In the genomic region with DNA sequence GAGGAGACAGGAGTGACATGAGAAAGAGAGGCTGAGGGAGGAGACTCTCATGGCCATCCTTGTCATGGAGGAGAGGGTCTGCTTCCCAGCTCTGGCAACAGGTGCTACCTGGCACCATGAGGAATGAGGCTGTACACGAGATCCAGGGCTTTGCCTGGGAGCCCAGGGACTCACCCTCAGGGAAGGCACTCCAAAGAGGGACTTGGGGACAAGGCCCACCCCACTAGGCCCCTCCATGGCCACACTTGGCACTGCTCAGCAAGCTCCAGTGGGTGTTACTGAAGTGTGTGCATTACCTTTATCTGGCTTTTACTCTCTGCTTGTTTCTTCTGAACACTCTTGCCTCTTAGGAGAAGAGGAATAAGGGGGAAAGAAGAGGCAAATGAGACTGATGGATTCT, we compare ENCODE assay signal across 22 cellular contexts. TPM values are rescaled to one million over a fixed set of nuclear protein-coding genes. Genes with fewer than 3 reads are reported as not detected.
DNase-seq lines count a peak whose midpoint lies in the region; ATAC-seq and TF ChIP-seq lines count a peak whose summit lies in the region.
"Had no signal": no experiment of that assay in that cellular context is flagged by ENCODE, and none has a peak within 500 bp of the region (broad histone marks: within the 10 kb centered on the region; RNA-seq: fewer than 3 reads in every experiment).

No MANE protein-coding gene starts in this region.

- CTCF ChIA-PET in HEK293 (lab: Yijun Ruan, JAX), result interaction anchor here (0.6 to 3.0 kb wide), 5 partner anchors 9 to 81 kb away, joined by 3 to 16 read pairs (median 4); no protein-coding TSS in a partner anchor

- H3K4ac ChIP-seq in neuronal stem cell (ENCODE audit: low read length), result no peak overlapping the region

- no peak for DNase-seq in hepatocyte (ENCODE audit: low spot score)
- no peak for DNase-seq in stimulated activated effector memory CD8-positive, alpha-beta T cell treated with anti-CD3 and anti-CD28 coated beads, Interleukin-12 subunit alpha, Interleukin-12 subunit beta, amount 100 ng/mL, for 72 hours (ENCODE audit: low spot score in 2 of 2)
- no peak for DNase-seq in testis
- no peak for DNase-seq in neuronal stem cell (ENCODE audit: low spot score)
- DNase-seq: C1 segment of cervical spinal cord; CD4-positive, CD25-positive, alpha-beta regulatory T cell; CD8-positive, alpha-beta T cell; DMS 273 treated with DMSO at 0.1 percent for 48 hours; DMS79; EL; GDM1; H9; HFFc6 had no signal

- peaks cover 33% of the 10 kb centered on the region for H3K27me3 ChIP-seq in hepatocyte
- no peaks in the 10 kb centered on the region for H3K27me3 ChIP-seq in testis
- H3K27me3 ChIP-seq in neuronal stem cell (ENCODE audit: control insufficient read depth in 3 of 3, insufficient read depth in 3 of 3, low read depth in 1 of 3, low read length in 3 of 3), result peaks cover 0 to 31% (median 17%) of the 10 kb centered on the region in 3 experiments

- no peak overlapping the region for H3K23ac ChIP-seq in neuronal stem cell (ENCODE audit: low read depth, low read length, poor library complexity)

- H2BK12ac ChIP-seq in neuronal stem cell (ENCODE audit: low read length), result no peak overlapping the region

- H3K36me3 ChIP-seq in HEK293 (ENCODE audit: control insufficient read depth in 2 of 2, insufficient read depth in 1 of 2, low read length in 2 of 2) (no peaks in the 10 kb centered on the region), hepatocyte (replicated peaks; ENCODE audit: insufficient read depth, low read depth) (no peaks in the 10 kb centered on the region), testis (ENCODE audit: low read depth, missing control alignments) (no peaks in the 10 kb centered on the region), neuronal stem cell (replicated peaks in 1 of 2; ENCODE audit: control insufficient read depth in 2 of 2, insufficient read depth in 2 of 2, low read length in 2 of 2) (no peaks in the 10 kb centered on the region)

- WGBS in hepatocyte (ENCODE audit: low lambda C conversion rate, missing lambda C conversion rate), result 47% methylated on average over 1 of the region's 1 CpG
- WGBS in testis, 2 donors, result 38 to 50% methylated on average over 1 of the region's 1 CpG
- WGBS in neuronal stem cell (ENCODE audit: extremely low coverage in 2 of 2, insufficient read length in 2 of 2, insufficient replicate concordance in 1 of 2), 2 donors, result no CpG with 5 or more reads among the region's 1 CpG

- no peaks in the 10 kb centered on the region for H3K79me2 ChIP-seq in hepatocyte

- TF ChIP-seq CTCF in HEK293 (tag by site-specific recombination; IDR thresholded peaks at IDR 0.05) (no peak), hepatocyte (IDR thresholded peaks at IDR 0.05; ENCODE audit: poor library complexity) (no peak), testis (IDR thresholded peaks at IDR 0.05) (no peak)

- no peaks in the 10 kb centered on the region for H3K9me3 Mint-ChIP-seq in stimulated activated effector memory CD8-positive, alpha-beta T cell treated with anti-CD3 and anti-CD28 coated beads, Interleukin-12 subunit alpha, Interleukin-12 subunit beta, amount 100 ng/mL, for 72 hours
- H3K9me3 Mint-ChIP-seq: CD8-positive, alpha-beta T cell; GM23338; H9; HFFc6 had no signal

- no peak overlapping the region for H2AK5ac ChIP-seq in neuronal stem cell (ENCODE audit: low read depth, low read length)

- H2BK120ac ChIP-seq in neuronal stem cell (ENCODE audit: low read depth, low read length), result no peak overlapping the region

- intact Hi-C loops in testis (cut with DNase I; ENCODE audit: low total_unique reads), result no loop called here

- H3K9me3 ChIP-seq in HEK293 (ENCODE audit: control insufficient read depth, insufficient read depth, low read depth, low read length) (no peaks in the 10 kb centered on the region), hepatocyte (ENCODE audit: low read depth) (no peaks in the 10 kb centered on the region), testis (no peaks in the 10 kb centered on the region), neuronal stem cell (replicated peaks in 1 of 2; ENCODE audit: control insufficient read depth in 2 of 2, insufficient read depth in 1 of 2, low read depth in 1 of 2, low read length in 2 of 2) (no peaks in the 10 kb centered on the region)
- H3K9me3 ChIP-seq: Caco-2 had no signal

- H3K9ac ChIP-seq in neuronal stem cell (ENCODE audit: low read depth, low read length, poor library complexity), result no peak overlapping the region

- H3K27ac ChIP-seq in HEK293 (ENCODE audit: extremely low read depth, low read depth, low read length) (no peak overlapping the region), hepatocyte (peak overlapping the region; percentile 7), testis (no peak overlapping the region), neuronal stem cell (replicated peaks; ENCODE audit: low read length) (no peak overlapping the region)

- peaks cover 6% of the 10 kb centered on the region for H3K4me1 Mint-ChIP-seq in stimulated activated effector memory CD8-positive, alpha-beta T cell treated with anti-CD3 and anti-CD28 coated beads, Interleukin-12 subunit alpha, Interleukin-12 subunit beta, amount 100 ng/mL, for 72 hours

- H4K91ac ChIP-seq in neuronal stem cell (ENCODE audit: low read depth, low read length, poor library complexity), result no peak overlapping the region

- H2BK5ac ChIP-seq in neuronal stem cell (ENCODE audit: low read length), result no peak overlapping the region

- no peaks in the 10 kb centered on the region for H3K36me3 Mint-ChIP-seq in stimulated activated effector memory CD8-positive, alpha-beta T cell treated with anti-CD3 and anti-CD28 coated beads, Interleukin-12 subunit alpha, Interleukin-12 subunit beta, amount 100 ng/mL, for 72 hours
- H3K36me3 Mint-ChIP-seq: CD4-positive, CD25-positive, alpha-beta regulatory T cell; CD8-positive, alpha-beta T cell had no signal

- no peaks in the 10 kb centered on the region for H3K9me2 ChIP-seq in hepatocyte (replicated peaks; ENCODE audit: insufficient read depth)

- H3K14ac ChIP-seq in neuronal stem cell (ENCODE audit: low read length), result no peak overlapping the region

- H4K20me1 ChIP-seq in hepatocyte (ENCODE audit: insufficient read depth, poor library complexity, severe bottlenecking), result no peaks in the 10 kb centered on the region

- no peak overlapping the region for H2BK15ac ChIP-seq in neuronal stem cell (ENCODE audit: low read length)

- H3K4me3 ChIP-seq in HEK293 (ENCODE audit: low read depth, low read length) (no peak overlapping the region), hepatocyte (no peak overlapping the region), testis (no peak overlapping the region), neuronal stem cell (ENCODE audit: low read length in 2 of 2) (peak overlapping the region in 1 of 2 donors; percentile 65)
- H3K4me3 ChIP-seq: GM12878, GM23338 had no signal

- H3K4me2 ChIP-seq in hepatocyte (no peak overlapping the region), neuronal stem cell (ENCODE audit: insufficient read depth, low read length, poor library complexity, severe bottlenecking) (no peak overlapping the region)
- H3K4me2 ChIP-seq: GM23338 had no signal

- no peak overlapping the region for H4K8ac ChIP-seq in neuronal stem cell (ENCODE audit: low read depth, low read length)

- no peaks in the 10 kb centered on the region for H3K4me1 ChIP-seq in HEK293 (ENCODE audit: control insufficient read depth, insufficient read depth, low read length)
- peaks cover 10% of the 10 kb centered on the region for H3K4me1 ChIP-seq in hepatocyte (ENCODE audit: insufficient read depth)
- H3K4me1 ChIP-seq in testis, result no peaks in the 10 kb centered on the region
- peaks cover 0 to 3% of the 10 kb centered on the region in 2 donors for H3K4me1 ChIP-seq in neuronal stem cell (ENCODE audit: control insufficient read depth in 2 of 2, insufficient read depth in 1 of 2, low read depth in 1 of 2, low read length in 2 of 2)

- POLR2A ChIA-PET in HEK293 (lab: Yijun Ruan, JAX), result no interaction called here

- H3K79me1 ChIP-seq in neuronal stem cell (ENCODE audit: low read depth, low read length), result no peaks in the 10 kb centered on the region

- H3K27ac Mint-ChIP-seq in stimulated activated effector memory CD8-positive, alpha-beta T cell treated with anti-CD3 and anti-CD28 coated beads, Interleukin-12 subunit alpha, Interleukin-12 subunit beta, amount 100 ng/mL, for 72 hours, result no peak overlapping the region
- H3K27ac Mint-ChIP-seq: CD4-positive, CD25-positive, alpha-beta regulatory T cell; CD8-positive, alpha-beta T cell; GM23338; H9; HFFc6 had no signal

- H3K4me3 Mint-ChIP-seq in stimulated activated effector memory CD8-positive, alpha-beta T cell treated with anti-CD3 and anti-CD28 coated beads, Interleukin-12 subunit alpha, Interleukin-12 subunit beta, amount 100 ng/mL, for 72 hours, result no peak overlapping the region
- H3K4me3 Mint-ChIP-seq: CD4-positive, CD25-positive, alpha-beta regulatory T cell; CD8-positive, alpha-beta T cell; GM23338; H9; HFFc6 had no signal

- H2AFZ ChIP-seq in hepatocyte (no peak overlapping the region), neuronal stem cell (ENCODE audit: low read length) (no peak overlapping the region)
- H2AFZ ChIP-seq: GM23338 had no signal

- peak; percentile 14 for ATAC-seq in stimulated activated effector memory CD8-positive, alpha-beta T cell treated with anti-CD3 and anti-CD28 coated beads, Interleukin-12 subunit alpha, Interleukin-12 subunit beta, amount 100 ng/mL, for 72 hours
- no peak for ATAC-seq in HG03342 (IDR thresholded peaks at IDR 0.05; ENCODE audit: unreplicated experiment)
- ATAC-seq: CD8-positive, alpha-beta T cell; GM12878; GM23338; HCT116 had no signal

- TF ChIP-seq POLR2A in testis (IDR thresholded peaks at IDR 0.05), result no peak

- H3K18ac ChIP-seq in neuronal stem cell (ENCODE audit: low read length), result no peak overlapping the region

RNA-seq across cellular contexts. Expression of a gene that starts 2.7 kb away (rescaled TPM):
- 0.03 and 0.12 TPM in 2 replicates for total RNA-seq in hepatocyte
- 0.05 and 0.06 TPM in 2 replicates for polyA plus RNA-seq in hepatocyte
- 10 to 100 TPM; 15.5 to 23.7 TPM for total RNA-seq in testis
- 42.9 TPM for polyA plus RNA-seq in testis (ENCODE audit: insufficient read depth, low read depth, low replicate concordance)
- polyA plus RNA-seq in neuronal stem cell (2013, experiment 1 of 2), result 0.26 TPM
- polyA plus RNA-seq in neuronal stem cell (2013, experiment 2 of 2), result 0.26 TPM
- total RNA-seq: CD4-positive, CD25-positive, alpha-beta regulatory T cell; CD8-positive, alpha-beta T cell; GM12878; HFFc6 had no signal
- polyA plus RNA-seq: BJ; CD4-positive, CD25-positive, alpha-beta regulatory T cell; GM12878 had no signal

RNA-seq across cellular contexts. Expression of a gene that starts 22.1 kb away (rescaled TPM):
- total RNA-seq in hepatocyte, result 23.0 and 23.1 TPM in 2 replicates
- polyA plus RNA-seq in hepatocyte, result 27.7 and 36.3 TPM in 2 replicates
- under 1 TPM; 0.19 to 0.39 TPM for total RNA-seq in testis
- 1.1 TPM for polyA plus RNA-seq in testis (ENCODE audit: insufficient read depth, low read depth, low replicate concordance)
- not detected for polyA plus RNA-seq in neuronal stem cell (2013, experiment 1 of 2)
- polyA plus RNA-seq in neuronal stem cell (2013, experiment 2 of 2), result not detected
- total RNA-seq: CD4-positive, CD25-positive, alpha-beta regulatory T cell; CD8-positive, alpha-beta T cell; GM12878; GM23338; H4; H9; HFFc6 had no signal
- polyA plus RNA-seq: CD4-positive, CD25-positive, alpha-beta regulatory T cell; GM23338 had no signal

RNA-seq across cellular contexts. Expression of a gene that starts 45.4 kb away (rescaled TPM):
- total RNA-seq in hepatocyte (0.90 TPM in 1 of 2 replicates, not detected in the other), testis (1 to 10 TPM in 1 of 2 donors, under 1 TPM in 1; 0.56 to 2.9 TPM)
- polyA plus RNA-seq in hepatocyte (not detected in 2 replicates), testis (ENCODE audit: insufficient read depth, low read depth, low replicate concordance) (2.7 TPM)
- not detected for polyA plus RNA-seq in neuronal stem cell (2013, experiment 1 of 2)
- not detected for polyA plus RNA-seq in neuronal stem cell (2013, experiment 2 of 2)
- total RNA-seq: A172; CD4-positive, CD25-positive, alpha-beta regulatory T cell; CD8-positive, alpha-beta T cell; GM12878; GM23338; H4; H9; HFFc6 had no signal
- polyA plus RNA-seq: CD4-positive, CD25-positive, alpha-beta regulatory T cell; GM12878; GM23338 had no signal

RNA-seq across cellular contexts. Expression of a gene that starts 53.6 kb away (rescaled TPM):
- total RNA-seq in hepatocyte, result 0.70 TPM in 1 of 2 replicates, not detected in the other
- polyA plus RNA-seq in hepatocyte, result 0.58 and 2.1 TPM in 2 replicates
- not detected for total RNA-seq in testis
- not detected for polyA plus RNA-seq in testis (ENCODE audit: insufficient read depth, low read depth, low replicate concordance)
- polyA plus RNA-seq in neuronal stem cell (2013, experiment 1 of 2), result not detected
- not detected for polyA plus RNA-seq in neuronal stem cell (2013, experiment 2 of 2)
- total RNA-seq: A172; Caco-2; CD4-positive, CD25-positive, alpha-beta regulatory T cell; CD8-positive, alpha-beta T cell; GM12878; GM23338; H4; H9; HFFc6 had no signal
- polyA plus RNA-seq: BJ; CD4-positive, CD25-positive, alpha-beta regulatory T cell; GM12878; GM23338 had no signal

Comparison
In these comparisons a context has a peak if more than half of its experiments do, and no peak if none do; other contexts are left out.
1. RNA of a gene that starts 2.7 kb away (total RNA-seq): 15.5 to 23.7 TPM in testis; 0.03 to 0.12 TPM in hepatocyte; every median in the first group is over 10 times any median in the second.
2. RNA of a gene that starts 22.1 kb away (total RNA-seq): 23.0 to 23.1 TPM in hepatocyte; 0.19 to 0.39 TPM in testis; every median in the first group is over 10 times any median in the second.